Comparison of ENCODE assay signal across 19 cellular contexts in the genomic region with DNA sequence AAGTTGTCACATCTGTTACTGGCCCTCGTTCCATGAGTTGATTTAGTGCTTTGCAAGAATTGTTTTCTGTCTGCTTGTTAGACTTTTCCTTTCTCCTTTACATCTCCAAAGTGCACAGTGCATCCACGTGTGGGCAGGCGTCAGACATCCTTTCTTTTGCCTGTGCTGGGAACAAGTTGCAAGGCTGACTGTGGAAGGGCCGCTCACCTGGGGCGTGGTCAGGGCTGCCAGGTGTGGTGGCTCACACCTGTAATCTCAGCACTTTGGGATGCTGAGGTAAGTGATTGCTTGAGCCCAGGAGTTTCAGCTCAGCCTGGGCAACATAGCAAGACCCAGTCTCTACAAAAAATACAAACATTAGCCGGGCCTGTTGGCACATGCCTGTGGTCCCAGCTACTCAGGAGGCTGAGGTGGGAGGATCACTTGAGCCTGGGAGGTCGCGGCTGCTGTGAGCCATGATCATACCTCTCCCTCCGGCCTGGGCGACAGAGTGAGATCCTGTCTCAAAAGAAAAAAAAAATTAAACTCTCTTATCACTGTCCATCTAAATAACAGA.
"Had no signal": no experiment of that assay in that cellular context is flagged by ENCODE, and none has a peak within 500 bp of the region (broad histone marks: within the 10 kb centered on the region; RNA-seq: fewer than 3 reads in every experiment).

No MANE protein-coding gene starts in this region.

- DNase-seq: activated CD4-positive, alpha-beta memory T cell treated with anti-CD3 and anti-CD28 coated beads, Interleukin-2, amount 10 ng/mL, durations not matched to agents 7 days and 5 days; activated CD4-positive, alpha-beta T cell treated with anti-CD3 and anti-CD28 coated beads for 48 hours; activated CD4-positive, CD25-positive, alpha-beta regulatory T cell; activated effector memory CD4-positive, alpha-beta T cell treated with Interleukin-2 at 50 U/mL for 16 hours; activated naive CD4-positive, alpha-beta T cell treated with anti-CD3 and anti-CD28 coated beads, Interleukin-2, amount 10 ng/mL, durations not matched to agents 7 days and 5 days; activated naive CD8-positive, alpha-beta T cell treated with anti-CD3 and anti-CD28 coated beads, Interleukin-2, amount 50 U/mL, for 24 hours; activated T-cell treated with anti-CD3 and anti-CD28 coated beads, Interleukin-2, amount 50 U/mL, for 48 hours; cerebellar nuclear complex; cortex of kidney; left ventricle myocardium superior; naive thymus-derived CD4-positive, alpha-beta T cell; retina; stimulated activated CD4-positive, alpha-beta T cell treated with anti-CD3 and anti-CD28 coated beads, Interleukin-2, amount 100 ng/mL, for 24 hours; stimulated activated naive CD4-positive, alpha-beta T cell treated with Interleukin-2 at 50 U/mL for 16 hours had no signal

- H3K4me3 ChIP-seq: breast epithelium, gastroesophageal sphincter, tibial nerve had no signal

- H3K27me3 Mint-ChIP-seq: activated naive CD4-positive, alpha-beta T cell treated with anti-CD3 and anti-CD28 coated beads, Interleukin-2, amount 10 ng/mL, durations not matched to agents 7 days and 5 days; activated naive CD8-positive, alpha-beta T cell treated with anti-CD3 and anti-CD28 coated beads, Interleukin-2, amount 50 U/mL, for 24 hours had no signal

- H3K9me3 ChIP-seq: breast epithelium, gastroesophageal sphincter, tibial nerve had no signal

- H3K4me1 ChIP-seq: breast epithelium had no signal

- H3K27ac ChIP-seq: gastroesophageal sphincter had no signal

- H3K36me3 ChIP-seq: breast epithelium had no signal

- H3K27me3 ChIP-seq: breast epithelium, gastroesophageal sphincter, tibial nerve had no signal

- H3K36me3 Mint-ChIP-seq: activated naive CD4-positive, alpha-beta T cell treated with anti-CD3 and anti-CD28 coated beads, Interleukin-2, amount 10 ng/mL, durations not matched to agents 7 days and 5 days had no signal

- H3K4me3 Mint-ChIP-seq: activated CD4-positive, alpha-beta memory T cell treated with anti-CD3 and anti-CD28 coated beads, Interleukin-2, amount 10 ng/mL, durations not matched to agents 7 days and 5 days; activated naive CD4-positive, alpha-beta T cell treated with anti-CD3 and anti-CD28 coated beads, Interleukin-2, amount 10 ng/mL, durations not matched to agents 7 days and 5 days; activated naive CD8-positive, alpha-beta T cell treated with anti-CD3 and anti-CD28 coated beads, Interleukin-2, amount 50 U/mL, for 24 hours; memory B cell; naive thymus-derived CD4-positive, alpha-beta T cell had no signal

- H3K9me3 Mint-ChIP-seq: activated CD4-positive, alpha-beta memory T cell treated with anti-CD3 and anti-CD28 coated beads, Interleukin-2, amount 10 ng/mL, durations not matched to agents 7 days and 5 days; activated naive CD4-positive, alpha-beta T cell treated with anti-CD3 and anti-CD28 coated beads, Interleukin-2, amount 10 ng/mL, durations not matched to agents 7 days and 5 days; activated naive CD8-positive, alpha-beta T cell treated with anti-CD3 and anti-CD28 coated beads, Interleukin-2, amount 50 U/mL, for 24 hours; memory B cell; naive thymus-derived CD4-positive, alpha-beta T cell had no signal

- ATAC-seq: activated naive CD8-positive, alpha-beta T cell treated with anti-CD3 and anti-CD28 coated beads, Interleukin-2, amount 50 U/mL, for 24 hours; esophagus mucosa; gastroesophageal sphincter; left ventricle myocardium superior; naive thymus-derived CD4-positive, alpha-beta T cell had no signal

- H3K27ac Mint-ChIP-seq: activated CD4-positive, alpha-beta memory T cell treated with anti-CD3 and anti-CD28 coated beads, Interleukin-2, amount 10 ng/mL, durations not matched to agents 7 days and 5 days; activated naive CD4-positive, alpha-beta T cell treated with anti-CD3 and anti-CD28 coated beads, Interleukin-2, amount 10 ng/mL, durations not matched to agents 7 days and 5 days; activated naive CD8-positive, alpha-beta T cell treated with anti-CD3 and anti-CD28 coated beads, Interleukin-2, amount 50 U/mL, for 24 hours; memory B cell had no signal
